2 cellular contexts compared by ENCODE assay signal in genomic region chr18:9808530-9809241, GRCh38.
TF ChIP-seq lines count a peak whose summit lies in the region.

No MANE protein-coding gene starts in this region.

TF ChIP-seq in H1, 55 proteins besides CTCF, POLR2A, EP300 and RAD21 (continues in another document):
- TF ChIP-seq EGR1 (IDR thresholded peaks at IDR 0.05; ENCODE audit: borderline replicate concordance, low read depth, low read length) (no peak), CTBP2 (IDR thresholded peaks at IDR 0.05; ENCODE audit: borderline replicate concordance, insufficient read depth, insufficient read length, low read length) (peak; percentile 29), TBP (IDR thresholded peaks at IDR 0.05; ENCODE audit: low read depth, low read length) (no peak), BACH1 (IDR thresholded peaks at IDR 0.05; ENCODE audit: low read length) (no peak), TAF7 (optimal IDR thresholded peaks at IDR 0.05; ENCODE audit: borderline replicate concordance, low read depth, low read length) (no peak), ASH2L (IDR thresholded peaks at IDR 0.05; ENCODE audit: low read length) (peak; percentile 80), HDAC2 (IDR thresholded peaks at IDR 0.05; ENCODE audit: borderline replicate concordance in 1 of 2, low read depth in 2 of 2, low read length in 2 of 2) (peak in 1 of 2 experiments; percentile 70; a peak in 1 of 4 replicates), SAP30 (IDR thresholded peaks at IDR 0.05; ENCODE audit: insufficient read depth, insufficient replicate concordance, low read length) (no peak), RNF2 (IDR thresholded peaks at IDR 0.05; ENCODE audit: borderline replicate concordance, low read depth, low read length, missing control alignments, poor library complexity, severe bottlenecking) (no peak), TCF12 (IDR thresholded peaks at IDR 0.05; ENCODE audit: low read depth, low read length) (peak; percentile 93; the same call in 1 of the 2 replicates), FOSL1 (IDR thresholded peaks at IDR 0.05; ENCODE audit: insufficient read depth, low read depth, low read length) (no peak), CBX5 (IDR thresholded peaks at IDR 0.05; ENCODE audit: low read depth, low read length) (no peak), SP1 (IDR thresholded peaks at IDR 0.05; ENCODE audit: low read depth, low read length) (peak; percentile 83), SIN3A (conservative IDR thresholded peaks at IDR 0.05 in 1 of 2, IDR thresholded peaks at IDR 0.05 in 1 of 2; ENCODE audit: low read depth in 1 of 2, low read length in 2 of 2) (peak; percentile 64 to 68; a peak in 1 of 4 replicates), NRF1 (IDR thresholded peaks at IDR 0.05; ENCODE audit: low read depth, low read length) (no peak), POU5F1 (IDR thresholded peaks at IDR 0.05; ENCODE audit: low read depth, low read length) (no peak), BCL11A (IDR thresholded peaks at IDR 0.05; ENCODE audit: low read depth in 2 of 2, low read length in 2 of 2) (no peak), CHD7 (IDR thresholded peaks at IDR 0.05; ENCODE audit: insufficient replicate concordance, low read length) (peak; percentile 75), SIX5 (IDR thresholded peaks at IDR 0.05; ENCODE audit: low read depth, low read length) (no peak), BRCA1 (IDR thresholded peaks at IDR 0.05; ENCODE audit: low read depth, low read length) (no peak), PHF8 (conservative IDR thresholded peaks at IDR 0.05; ENCODE audit: low read depth, low read length) (no peak), SIRT6 (IDR thresholded peaks at IDR 0.05; ENCODE audit: low read length) (no peak)

TF ChIP-seq in HepG2, 621 proteins besides CTCF, POLR2A, EP300 and RAD21 (continues in another document):
- no peak for TF ChIP-seq PLRG1 (conservative IDR thresholded peaks at IDR 0.05)
- no peak for TF ChIP-seq HNF1A (IDR thresholded peaks at IDR 0.05; ENCODE audit: low read depth)
- no peak; the same call in 1 of the 2 replicates for TF ChIP-seq HNF1A (CRISPR knock-in tag; IDR thresholded peaks at IDR 0.05; ENCODE audit: borderline replicate concordance)
- peak; percentile 73 for TF ChIP-seq ZMYM4 (CRISPR knock-in tag; IDR thresholded peaks at IDR 0.05)
- TF ChIP-seq NFKB2 (CRISPR knock-in tag; IDR thresholded peaks at IDR 0.05; ENCODE audit: borderline replicate concordance) = no peak
- TF ChIP-seq TBL1XR1 (IDR thresholded peaks at IDR 0.05; ENCODE audit: borderline replicate concordance, low read length, partially characterized antibody) = peak; percentile 92
- 0 out of 2 replicates have a peak, but pooled peaks have one; percentile 51 for TF ChIP-seq NAIF1 (CRISPR knock-in tag; IDR thresholded peaks at IDR 0.05; ENCODE audit: borderline replicate concordance)
- no peak for TF ChIP-seq ZNF556 (CRISPR knock-in tag; IDR thresholded peaks at IDR 0.05; ENCODE audit: borderline replicate concordance)
- no peak for TF ChIP-seq HOXA5 (CRISPR knock-in tag; IDR thresholded peaks at IDR 0.05)
- peak; percentile 46; the same call in 1 of the 2 replicates for TF ChIP-seq FOXK1 (CRISPR knock-in tag; IDR thresholded peaks at IDR 0.05; ENCODE audit: borderline replicate concordance, low read depth)
- peak; percentile 22; the same call in 1 of the 2 replicates for TF ChIP-seq IKZF5 (CRISPR knock-in tag; IDR thresholded peaks at IDR 0.05)
- no peak for TF ChIP-seq ZNF138 (CRISPR knock-in tag; IDR thresholded peaks at IDR 0.05; ENCODE audit: low read depth)
- no peak for TF ChIP-seq ZFAT (CRISPR knock-in tag; conservative IDR thresholded peaks at IDR 0.05)
- no peak for TF ChIP-seq CBX1 (IDR thresholded peaks at IDR 0.05; ENCODE audit: low read depth)
- TF ChIP-seq ZNF281 (CRISPR knock-in tag; IDR thresholded peaks at IDR 0.05; ENCODE audit: borderline replicate concordance) = peak; percentile 11; the same call in 1 of the 2 replicates
- peak; percentile 80; the same call in 1 of the 2 replicates for TF ChIP-seq IRF2 (CRISPR knock-in tag; IDR thresholded peaks at IDR 0.05)
- TF ChIP-seq TIGD3 (CRISPR knock-in tag; IDR thresholded peaks at IDR 0.05; ENCODE audit: borderline replicate concordance) = no peak
- TF ChIP-seq RFX5 (IDR thresholded peaks at IDR 0.05; ENCODE audit: low read depth, low read length) = no peak
- TF ChIP-seq FOXA3 (CRISPR knock-in tag; IDR thresholded peaks at IDR 0.05) = peak; percentile 74
- no peak for TF ChIP-seq ZNF550 (CRISPR knock-in tag; IDR thresholded peaks at IDR 0.05; ENCODE audit: borderline replicate concordance)
- TF ChIP-seq HNF4G (IDR thresholded peaks at IDR 0.05; ENCODE audit: borderline replicate concordance, low read depth, low read length) = peak; percentile 80
- TF ChIP-seq HNF4G (CRISPR knock-in tag; IDR thresholded peaks at IDR 0.05; ENCODE audit: borderline replicate concordance, low read depth) = peak; percentile 42; the same call in 1 of the 2 replicates
- peak; percentile 95 for TF ChIP-seq SKI (IDR thresholded peaks at IDR 0.05; ENCODE audit: partially characterized antibody)
- TF ChIP-seq RORA (CRISPR knock-in tag; IDR thresholded peaks at IDR 0.05) = no peak
- TF ChIP-seq ZSCAN29 (CRISPR knock-in tag; conservative IDR thresholded peaks at IDR 0.05) = no peak; the same call in 1 of the 2 replicates
- TF ChIP-seq RXRB (CRISPR knock-in tag; IDR thresholded peaks at IDR 0.05; ENCODE audit: borderline replicate concordance) = peak; percentile 90
- no peak for TF ChIP-seq ZNF781 (CRISPR knock-in tag; IDR thresholded peaks at IDR 0.05; ENCODE audit: borderline replicate concordance, not compliant biosample characterization)
- TF ChIP-seq ZNF234 (CRISPR knock-in tag; conservative IDR thresholded peaks at IDR 0.05) = no peak
- TF ChIP-seq ZNF292 (CRISPR knock-in tag; IDR thresholded peaks at IDR 0.05; ENCODE audit: borderline replicate concordance, low read depth) = peak; percentile 68; the same call in 1 of the 2 replicates
- TF ChIP-seq TFAP4 (IDR thresholded peaks at IDR 0.05; ENCODE audit: borderline replicate concordance, low read depth) = peak; percentile 99
- no peak for TF ChIP-seq CREB1 (IDR thresholded peaks at IDR 0.05)
- peak; percentile 48; the same call in 1 of the 2 replicates for TF ChIP-seq CREB1 (CRISPR knock-in tag; IDR thresholded peaks at IDR 0.05)
- peak; percentile 76; the same call in 1 of the 2 replicates for TF ChIP-seq HMG20A (CRISPR knock-in tag; IDR thresholded peaks at IDR 0.05; ENCODE audit: borderline replicate concordance)
- TF ChIP-seq DPF2 (CRISPR knock-in tag; IDR thresholded peaks at IDR 0.05; ENCODE audit: borderline replicate concordance, low read depth) = 0 out of 2 replicates have a peak, but pooled peaks have one; percentile 44
- 0 out of 2 replicates have a peak, but pooled peaks have one; percentile 30 for TF ChIP-seq ZNF414 (CRISPR knock-in tag; IDR thresholded peaks at IDR 0.05)
- TF ChIP-seq FOXM1 (CRISPR knock-in tag; IDR thresholded peaks at IDR 0.05) = no peak
- TF ChIP-seq ELF1 (CRISPR knock-in tag; IDR thresholded peaks at IDR 0.05) = peak; percentile 28
- no peak for TF ChIP-seq MLLT10 (CRISPR knock-in tag; IDR thresholded peaks at IDR 0.05)
- peak; percentile 52; the same call in 1 of the 2 replicates for TF ChIP-seq ZBTB26 (CRISPR knock-in tag; IDR thresholded peaks at IDR 0.05; ENCODE audit: borderline replicate concordance)
- TF ChIP-seq TGIF2 (CRISPR knock-in tag; IDR thresholded peaks at IDR 0.05) = peak; percentile 80; the same call in 1 of the 2 replicates
- TF ChIP-seq PRMT3 (CRISPR knock-in tag; IDR thresholded peaks at IDR 0.05; ENCODE audit: borderline replicate concordance, low read depth) = no peak
- 0 out of 2 replicates have a peak, but pooled peaks have one; percentile 39 for TF ChIP-seq ZNF430 (CRISPR knock-in tag; IDR thresholded peaks at IDR 0.05)
- TF ChIP-seq ZNF44 (CRISPR knock-in tag; IDR thresholded peaks at IDR 0.05) = no peak
- 0 out of 2 replicates have a peak, but pooled peaks have one; percentile 24 for TF ChIP-seq ZBTB7A (CRISPR knock-in tag; IDR thresholded peaks at IDR 0.05)
- peak; percentile 14; the same call in 1 of the 2 replicates for TF ChIP-seq ZMYM3 (CRISPR knock-in tag; IDR thresholded peaks at IDR 0.05)
- TF ChIP-seq POGZ (CRISPR knock-in tag; IDR thresholded peaks at IDR 0.05) = peak; percentile 40; the same call in 1 of the 2 replicates
- peak; percentile 75; the same call in 1 of the 2 replicates for TF ChIP-seq LCORL (IDR thresholded peaks at IDR 0.05)
- peak; percentile 96 for TF ChIP-seq LCORL (CRISPR knock-in tag; IDR thresholded peaks at IDR 0.05)
